Comparison of ENCODE assay signal across 16 cellular contexts in the genomic region with DNA sequence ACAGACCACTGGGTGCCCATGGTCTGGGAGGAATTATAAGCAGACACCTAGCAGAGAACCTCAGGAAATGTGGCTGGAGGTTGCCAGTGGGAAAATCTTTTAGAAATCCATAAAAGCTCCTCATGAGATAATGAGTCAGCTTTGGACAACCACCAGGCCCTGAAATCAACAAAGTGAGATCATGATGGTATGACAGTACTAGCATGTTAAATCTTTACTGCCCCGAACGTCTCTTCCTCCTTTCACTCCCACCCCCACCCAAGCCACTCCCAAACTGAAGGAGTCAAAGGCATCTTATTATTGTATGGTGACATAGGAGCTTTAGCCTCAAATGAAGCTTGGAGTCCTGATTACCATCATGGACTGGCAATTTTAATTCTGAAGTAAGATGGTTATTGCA.
A peak's percentile ranks its signal among the peaks of the same experiment; 100 is the strongest.
DNase-seq lines count a peak whose midpoint lies in the region; ATAC-seq, FAIRE-seq and TF ChIP-seq lines count a peak whose summit lies in the region.
"Had no signal": no experiment of that assay in that cellular context is flagged by ENCODE, and none has a peak within 500 bp of the region (broad histone marks: within the 10 kb centered on the region; RNA-seq: fewer than 3 reads in every experiment).

No MANE protein-coding gene starts in this region.

- TF ChIP-seq CTCF in foreskin fibroblast (IDR thresholded peaks at IDR 0.05; ENCODE audit: low read depth, low read length), result no peak

- FAIRE-seq in RCC 7860 (lab: Jason Lieb, UNC), result no peak

- DNase-seq in GM03348 (ENCODE audit: low spot score) (peak; percentile 48), RCC 7860 (ENCODE audit: low spot score) (peak; percentile 14), foreskin fibroblast (peak; percentile 4 to 78), stromal cell of bone marrow (ENCODE audit: low read depth) (peak; percentile 85), C1 segment of cervical spinal cord (lab: John Stamatoyannopoulos, UW) (no peak)
- DNase-seq: activated CD8-positive, alpha-beta memory T cell treated with anti-CD3 and anti-CD28 coated beads for 24 hours; hypothalamus; stimulated activated naive CD8-positive, alpha-beta T cell treated with anti-CD3 and anti-CD28 coated beads, Interleukin-15, Interleukin-2, amounts not matched to agents 100 U/mL and 50 U/mL, for 24 hours had no signal

- no peak overlapping the region for H3K4me3 ChIP-seq in foreskin fibroblast (ENCODE audit: low read depth in 1 of 2, low read length in 2 of 2)
- H3K4me3 ChIP-seq: BLaER1, coronary artery, GM23338 had no signal

- no peak for TF ChIP-seq POLR2A in GM18505 (IDR thresholded peaks at IDR 0.05; ENCODE audit: borderline replicate concordance, extremely low read depth, insufficient read depth, insufficient read length)

- ATAC-seq in GM21515 (IDR thresholded peaks at IDR 0.05; ENCODE audit: unreplicated experiment) (no peak), GM18505 (IDR thresholded peaks at IDR 0.05; ENCODE audit: unreplicated experiment) (no peak), HG02981 (IDR thresholded peaks at IDR 0.05; ENCODE audit: unreplicated experiment) (no peak)
- ATAC-seq: activated T-helper 17 cell treated with anti-CD3 and anti-CD28 coated beads, Interleukin-2, amount 50 U/mL, for 72 hours; GM23338; left lobe of liver; stimulated activated naive CD8-positive, alpha-beta T cell treated with anti-CD3 and anti-CD28 coated beads, Interleukin-15, Interleukin-2, amounts not matched to agents 100 U/mL and 50 U/mL, for 24 hours had no signal

Comparison
In these comparisons a context has a peak if more than half of its experiments do, and no peak if none do; other contexts are left out.
1. DNase-seq: peak in GM03348 (single experiment), RCC 7860 (single experiment), foreskin fibroblast (2 of 2) and stromal cell of bone marrow (single experiment); none in C1 segment of cervical spinal cord (0 of 14).